19 cellular contexts compared by ENCODE assay signal in genomic region chr10:4434105-4434504, GRCh38.
DNase-seq lines count a peak whose midpoint lies in the region; ATAC-seq and TF ChIP-seq lines count a peak whose summit lies in the region.
"Had no signal": no experiment of that assay in that cellular context is flagged by ENCODE, and none has a peak within 500 bp of the region (broad histone marks: within the 10 kb centered on the region; RNA-seq: fewer than 3 reads in every experiment).

No MANE protein-coding gene starts in this region.

- no peak overlapping the region; the same call in 2 of the 3 replicates for H2BK15ac ChIP-seq in IMR-90 (ENCODE audit: low read depth, low read length)
- H2BK15ac ChIP-seq in neuronal stem cell (ENCODE audit: low read length) = no peak overlapping the region

- in situ Hi-C loops in IMR-90 (cut with MboI; ENCODE audit: low sequenced_read_pairs) = no loop called here

- no peak overlapping the region for H3K9ac ChIP-seq in IMR-90 (ENCODE audit: low read depth, low read length)
- H3K9ac ChIP-seq in neuronal stem cell (ENCODE audit: low read depth, low read length, poor library complexity) = no peak overlapping the region
- H3K9ac ChIP-seq: BLaER1 treated with 17β-estradiol and CSF1 and Interleukin-3, amounts not matched to agents 10 nM and 100 nM had no signal

- no peaks in the 10 kb centered on the region for H4K20me1 ChIP-seq in IMR-90 (ENCODE audit: insufficient read depth, low read length)
- H4K20me1 ChIP-seq: BLaER1 treated with 17β-estradiol and CSF1 and Interleukin-3, amounts not matched to agents 10 nM and 100 nM had no signal

- TF ChIP-seq CTCF in IMR-90 (conservative IDR thresholded peaks at IDR 0.05; ENCODE audit: low read depth, low read length) = no peak
- TF ChIP-seq CTCF in nephron (IDR thresholded peaks at IDR 0.05; ENCODE audit: unreplicated experiment in 3 of 3) = no peak
- TF ChIP-seq CTCF in spleen (IDR thresholded peaks at IDR 0.05 in 8 of 11, conservative IDR thresholded peaks at IDR 0.05 in 3 of 11) = no peak

- no peak overlapping the region for H2AK9ac ChIP-seq in IMR-90 (replicated peaks; ENCODE audit: low read depth, low read length, poor library complexity)

- peaks cover 38% of the 10 kb centered on the region for H3K4me1 Mint-ChIP-seq in nephron
- H3K4me1 Mint-ChIP-seq: B cell had no signal

- H3K23ac ChIP-seq in IMR-90 (ENCODE audit: low read depth, low read length) (no peak overlapping the region), neuronal stem cell (ENCODE audit: low read depth, low read length, poor library complexity) (no peak overlapping the region)

- 96% methylated on average over 3 of the region's 3 CpGs; no CpG with 5 or more reads in 1 of the 2 experiments for WGBS in IMR-90 (ENCODE audit: extremely low coverage in 2 of 2, insufficient read length in 1 of 2), 2 experiments
- WGBS in neuronal stem cell (ENCODE audit: extremely low coverage in 2 of 2, insufficient read length in 2 of 2, insufficient replicate concordance in 1 of 2), 2 donors = no CpG with 5 or more reads among the region's 3 CpGs
- WGBS in spleen, 5 donors = 89 to 100% (median 98%) methylated on average over 3 of the region's 3 CpGs

- H2BK120ac ChIP-seq in IMR-90 (ENCODE audit: low read depth, low read length) (peak overlapping the region; percentile 12), neuronal stem cell (ENCODE audit: low read depth, low read length) (no peak overlapping the region)

- H3K27me3 Mint-ChIP-seq in nephron (ENCODE audit: low read depth) = no peaks in the 10 kb centered on the region
- H3K27me3 Mint-ChIP-seq: B cell; CD4-positive, alpha-beta T cell had no signal

- H3K36me3 Mint-ChIP-seq in nephron (ENCODE audit: low read depth) = no peaks in the 10 kb centered on the region
- H3K36me3 Mint-ChIP-seq: CD8-positive, alpha-beta T cell had no signal

- DNase-seq in IMR-90 (no peak), neuronal stem cell (ENCODE audit: low spot score) (no peak), spleen (peak; percentile 46), NCI-H2107 treated with DMSO at 0.1 percent for 48 hours (lab: John Stamatoyannopoulos, UW; ENCODE audit: unreplicated experiment) (no peak)
- DNase-seq in activated naive CD4-positive, alpha-beta T cell treated with Interleukin-2 at 50 U/mL for 16 hours = no peak
- DNase-seq: AML-193; Caco-2; Calu3; CD4-positive, alpha-beta T cell; CD8-positive, alpha-beta T cell; DMS79 treated with DMSO at 0.1 percent for 48 hours; GF-D8 had no signal

- ATAC-seq in IMR-90 (ENCODE audit: low read depth) = no peak
- ATAC-seq in HG03469 (IDR thresholded peaks at IDR 0.05; ENCODE audit: unreplicated experiment) = no peak
- ATAC-seq: A549; CD8-positive, alpha-beta T cell had no signal

- H2BK12ac ChIP-seq in neuronal stem cell (ENCODE audit: low read length) = no peak overlapping the region

- no peaks in the 10 kb centered on the region for H3K36me3 ChIP-seq in IMR-90 (ENCODE audit: control insufficient read depth, insufficient read depth, low read length)
- no peaks in the 10 kb centered on the region for H3K36me3 ChIP-seq in neuronal stem cell (replicated peaks in 1 of 2; ENCODE audit: control insufficient read depth in 2 of 2, insufficient read depth in 2 of 2, low read length in 2 of 2)
- H3K36me3 ChIP-seq in spleen = no peaks in the 10 kb centered on the region
- H3K36me3 ChIP-seq: BLaER1 treated with 17β-estradiol and CSF1 and Interleukin-3, amounts not matched to agents 10 nM and 100 nM had no signal

- H3K27ac Mint-ChIP-seq in nephron = peak overlapping the region; percentile 70 to 84 (median 80)
- H3K27ac Mint-ChIP-seq: B cell; CD4-positive, alpha-beta T cell; CD8-positive, alpha-beta T cell had no signal

- no peak overlapping the region for H4K8ac ChIP-seq in IMR-90 (ENCODE audit: low read depth in 2 of 2, low read length in 2 of 2)
- H4K8ac ChIP-seq in neuronal stem cell (ENCODE audit: low read depth, low read length) = no peak overlapping the region

- H2BK5ac ChIP-seq in IMR-90 (ENCODE audit: low read depth, low read length, poor library complexity, severe bottlenecking) = no peak overlapping the region
- H2BK5ac ChIP-seq in neuronal stem cell (ENCODE audit: low read length) = no peak overlapping the region

- no TSS peak for BruUV-seq in IMR-90 (replicated peaks; lab: Mats Ljungman, UMichigan)

- H4K5ac ChIP-seq in IMR-90 (ENCODE audit: low read depth, low read length) = no peak overlapping the region

- intact Hi-C loops in IMR-90 (cut with micrococcal nuclease) = no loop called here
- intact Hi-C loops in spleen (cut with DNase I; ENCODE audit: low total_unique reads) = no loop called here

- H3K4me2 ChIP-seq in IMR-90 (ENCODE audit: low read depth, low read length) (no peak overlapping the region), neuronal stem cell (ENCODE audit: insufficient read depth, low read length, poor library complexity, severe bottlenecking) (no peak overlapping the region)
- H3K4me2 ChIP-seq: A549; BLaER1 treated with 17β-estradiol and CSF1 and Interleukin-3, amounts not matched to agents 10 nM and 100 nM had no signal

- peak overlapping the region; percentile 40 for H2AFZ ChIP-seq in IMR-90 (replicated peaks; ENCODE audit: low read length, poor library complexity)
- no peak overlapping the region for H2AFZ ChIP-seq in neuronal stem cell (ENCODE audit: low read length)

- H3K4ac ChIP-seq in IMR-90 (ENCODE audit: low read depth, low read length) (no peak overlapping the region), neuronal stem cell (ENCODE audit: low read length) (no peak overlapping the region)

- H3K9me3 ChIP-seq in IMR-90 (ENCODE audit: control insufficient read depth, insufficient read depth, low read length) (no peaks in the 10 kb centered on the region), neuronal stem cell (replicated peaks in 1 of 2; ENCODE audit: control insufficient read depth in 2 of 2, insufficient read depth in 1 of 2, low read depth in 1 of 2, low read length in 2 of 2) (no peaks in the 10 kb centered on the region), spleen (no peaks in the 10 kb centered on the region)
- H3K9me3 ChIP-seq: A549; BLaER1 treated with 17β-estradiol and CSF1 and Interleukin-3, amounts not matched to agents 10 nM and 100 nM; Caco-2 had no signal

- H3K79me1 ChIP-seq in IMR-90 (ENCODE audit: low read depth in 1 of 2, low read length in 2 of 2) (no peaks in the 10 kb centered on the region), neuronal stem cell (ENCODE audit: low read depth, low read length) (no peaks in the 10 kb centered on the region)

- POLR2A ChIA-PET in IMR-90 (lab: Charles Lee; ENCODE audit: unreplicated experiment) = no interaction called here

- CTCF ChIA-PET in IMR-90 (lab: Yijun Ruan, JAX) = interaction anchor here (1.0 kb wide), 1 partner anchor 9 kb away, joined by 3 read pairs; no protein-coding TSS in a partner anchor

- H3K14ac ChIP-seq in IMR-90 (replicated peaks; ENCODE audit: low read depth, low read length) (peak overlapping the region; percentile 67; the same call in 1 of the 2 replicates), neuronal stem cell (ENCODE audit: low read length) (no peak overlapping the region)

- H3K9me1 ChIP-seq in IMR-90 (ENCODE audit: insufficient read depth, low read length) = peaks cover 5% of the 10 kb centered on the region

- H3K4me3 Mint-ChIP-seq in nephron = no peak overlapping the region
- H3K4me3 Mint-ChIP-seq: B cell; CD4-positive, alpha-beta T cell; CD8-positive, alpha-beta T cell had no signal

- peak overlapping the region; percentile 6; the same call in 1 of the 2 replicates for H2AK5ac ChIP-seq in IMR-90 (ENCODE audit: low read depth, low read length)
- H2AK5ac ChIP-seq in neuronal stem cell (ENCODE audit: low read depth, low read length) = no peak overlapping the region

- dilution Hi-C loops in IMR-90 (cut with HindIII; ENCODE audit: low sequenced_read_pairs, unreplicated experiment) = no loop called here

- H3K27me3 ChIP-seq in IMR-90 (ENCODE audit: control insufficient read depth, insufficient read depth, low read length) (no peaks in the 10 kb centered on the region), neuronal stem cell (ENCODE audit: control insufficient read depth in 3 of 3, insufficient read depth in 3 of 3, low read depth in 1 of 3, low read length in 3 of 3) (no peaks in the 10 kb centered on the region), spleen (replicated peaks in 1 of 7) (no peaks in the 10 kb centered on the region)
- H3K27me3 ChIP-seq: BLaER1 treated with 17β-estradiol and CSF1 and Interleukin-3, amounts not matched to agents 10 nM and 100 nM had no signal

- H2BK20ac ChIP-seq in IMR-90 (ENCODE audit: low read depth, low read length) = peak overlapping the region; percentile 51

- TF ChIP-seq RAD21 in IMR-90 (IDR thresholded peaks at IDR 0.05; ENCODE audit: low read length) = no peak

- H3K4me1 ChIP-seq in IMR-90 (ENCODE audit: control insufficient read depth, insufficient read depth, low read length) (peaks cover 12% of the 10 kb centered on the region), neuronal stem cell (ENCODE audit: control insufficient read depth in 2 of 2, insufficient read depth in 1 of 2, low read depth in 1 of 2, low read length in 2 of 2) (peaks cover 5 to 8% of the 10 kb centered on the region in 2 donors), spleen (no peaks in the 10 kb centered on the region)

- TF ChIP-seq POLR2A in IMR-90 (IDR thresholded peaks at IDR 0.05; ENCODE audit: low read depth, low read length) (no peak), spleen (IDR thresholded peaks at IDR 0.05) (no peak)

- H3K27ac ChIP-seq in IMR-90 (ENCODE audit: insufficient read depth, low read length) (no peak overlapping the region; the same call in 1 of the 2 replicates), neuronal stem cell (replicated peaks; ENCODE audit: low read length) (no peak overlapping the region), spleen (no peak overlapping the region)
- H3K27ac ChIP-seq: 22Rv1; A549; BLaER1 treated with 17β-estradiol and CSF1 and Interleukin-3, amounts not matched to agents 10 nM and 100 nM; C4-2B had no signal

- H3K4me3 ChIP-seq in IMR-90 (ENCODE audit: insufficient read depth, low read depth, low read length) (no peak overlapping the region), neuronal stem cell (ENCODE audit: low read length in 2 of 2) (no peak overlapping the region), spleen (no peak overlapping the region)
- H3K4me3 ChIP-seq: A549; BLaER1 treated with 17β-estradiol and CSF1 and Interleukin-3, amounts not matched to agents 10 nM and 100 nM had no signal

- no peaks in the 10 kb centered on the region for H3K9me3 Mint-ChIP-seq in nephron
- H3K9me3 Mint-ChIP-seq: CD4-positive, alpha-beta T cell; CD8-positive, alpha-beta T cell had no signal

- H3K18ac ChIP-seq in IMR-90 (ENCODE audit: low read depth, low read length) (peak overlapping the region; percentile 38), neuronal stem cell (ENCODE audit: low read length) (peak overlapping the region; percentile 60)

- H4K91ac ChIP-seq in IMR-90 (ENCODE audit: insufficient read depth, low read depth, low read length) (peak overlapping the region; percentile 34; the same call in 1 of the 2 replicates), neuronal stem cell (ENCODE audit: low read depth, low read length, poor library complexity) (no peak overlapping the region)

- no peak overlapping the region for H3K56ac ChIP-seq in IMR-90 (ENCODE audit: extremely low read depth, insufficient read depth, low read length)

TF ChIP-seq in IMR-90, 13 proteins besides CTCF, POLR2A, EP300 and RAD21 (continues in another document):
- TF ChIP-seq CEBPB (IDR thresholded peaks at IDR 0.05; ENCODE audit: low read depth, low read length) (no peak), RFX5 (IDR thresholded peaks at IDR 0.05; ENCODE audit: low read depth, low read length) (no peak)
